ENCODE assay signal across 10 cellular contexts in genomic region chr3:58035512-58035867, GRCh38. TPM values are rescaled to one million over a fixed set of nuclear protein-coding genes. Genes with fewer than 3 reads are reported as not detected.
A peak's percentile ranks its signal among the peaks of the same experiment; 100 is the strongest.
DNase-seq lines count a peak whose midpoint lies in the region; ATAC-seq and TF ChIP-seq lines count a peak whose summit lies in the region.
"Had no signal": no experiment of that assay in that cellular context is flagged by ENCODE, and none has a peak within 500 bp of the region (broad histone marks: within the 10 kb centered on the region; RNA-seq: fewer than 3 reads in every experiment).

No MANE protein-coding gene starts in this region.

- peaks cover 4% of the 10 kb centered on the region for H3K36me3 Mint-ChIP-seq in activated CD4-positive, alpha-beta T cell treated with anti-CD3 and anti-CD28 coated beads, Interleukin-2, amount 10 ng/mL, durations not matched to agents 7 days and 5 days (ENCODE audit: low read depth)

- DNase-seq in activated CD4-positive, alpha-beta T cell treated with anti-CD3 and anti-CD28 coated beads, Interleukin-2, amount 10 ng/mL, durations not matched to agents 7 days and 5 days = no peak
- DNase-seq in activated CD4-positive, alpha-beta T cell treated with anti-CD3 and anti-CD28 coated beads for 4 hours = no peak
- peak; percentile 56 for DNase-seq in fibroblast of peridontal ligament (ENCODE audit: extremely low read depth)
- no peak for DNase-seq in stimulated activated naive CD8-positive, alpha-beta T cell treated with anti-CD3 and anti-CD28 coated beads, Interleukin-15, amount 100 ng/mL, for 72 hours
- no peak for DNase-seq in C1 segment of cervical spinal cord (lab: John Stamatoyannopoulos, UW)
- no peak for DNase-seq in mucosa of gallbladder (ENCODE audit: low spot score)
- no peak for DNase-seq in MV-4-11 (lab: John Stamatoyannopoulos, UW)
- DNase-seq: NCI-H510A, SW 1271 had no signal

- no peak for TF ChIP-seq CTCF in VCaP (conservative IDR thresholded peaks at IDR 0.05)

- no peaks in the 10 kb centered on the region for H3K9me3 Mint-ChIP-seq in activated CD4-positive, alpha-beta T cell treated with anti-CD3 and anti-CD28 coated beads, Interleukin-2, amount 10 ng/mL, durations not matched to agents 7 days and 5 days
- H3K9me3 Mint-ChIP-seq in stimulated activated naive CD8-positive, alpha-beta T cell treated with anti-CD3 and anti-CD28 coated beads, Interleukin-15, amount 100 ng/mL, for 72 hours = no peaks in the 10 kb centered on the region

- peak; percentile 16 for ATAC-seq in stimulated activated naive CD8-positive, alpha-beta T cell treated with anti-CD3 and anti-CD28 coated beads, Interleukin-15, amount 100 ng/mL, for 72 hours

- peak overlapping the region; percentile 5 for H3K4me3 Mint-ChIP-seq in activated CD4-positive, alpha-beta T cell treated with anti-CD3 and anti-CD28 coated beads, Interleukin-2, amount 10 ng/mL, durations not matched to agents 7 days and 5 days
- peak overlapping the region; percentile 60 to 82 for H3K4me3 Mint-ChIP-seq in stimulated activated naive CD8-positive, alpha-beta T cell treated with anti-CD3 and anti-CD28 coated beads, Interleukin-15, amount 100 ng/mL, for 72 hours

- CTCF ChIA-PET in activated CD4-positive, alpha-beta T cell treated with anti-CD3 and anti-CD28 coated beads, Interleukin-2, amount 10 ng/mL, durations not matched to agents 7 days and 5 days (lab: Charles Lee) = interaction anchor here (0.8 to 1.6 kb wide), 9 partner anchors 10 to 1030 kb away, joined by 3 to 9 read pairs (median 3); partner anchors contain the start of genes HTD2 and RPP14

- POLR2A ChIA-PET in activated CD4-positive, alpha-beta T cell treated with anti-CD3 and anti-CD28 coated beads, Interleukin-2, amount 10 ng/mL, durations not matched to agents 7 days and 5 days (lab: Charles Lee) = interaction anchor here (0.6 to 0.7 kb wide), 2 partner anchors 15 to 53 kb away, joined by 3 read pairs; no protein-coding TSS in a partner anchor

- H3K4me1 Mint-ChIP-seq in activated CD4-positive, alpha-beta T cell treated with anti-CD3 and anti-CD28 coated beads, Interleukin-2, amount 10 ng/mL, durations not matched to agents 7 days and 5 days = peaks cover 44% of the 10 kb centered on the region
- H3K4me1 Mint-ChIP-seq in stimulated activated naive CD8-positive, alpha-beta T cell treated with anti-CD3 and anti-CD28 coated beads, Interleukin-15, amount 100 ng/mL, for 72 hours = peaks cover 81% of the 10 kb centered on the region

- H3K27ac Mint-ChIP-seq in activated CD4-positive, alpha-beta T cell treated with anti-CD3 and anti-CD28 coated beads, Interleukin-2, amount 10 ng/mL, durations not matched to agents 7 days and 5 days = peak overlapping the region; percentile 74
- peak overlapping the region; percentile 91 to 93 for H3K27ac Mint-ChIP-seq in stimulated activated naive CD8-positive, alpha-beta T cell treated with anti-CD3 and anti-CD28 coated beads, Interleukin-15, amount 100 ng/mL, for 72 hours

- peak overlapping the region; percentile 96 for H3K27ac ChIP-seq in VCaP

- no peaks in the 10 kb centered on the region for H3K27me3 Mint-ChIP-seq in activated CD4-positive, alpha-beta T cell treated with anti-CD3 and anti-CD28 coated beads, Interleukin-2, amount 10 ng/mL, durations not matched to agents 7 days and 5 days
- no peaks in the 10 kb centered on the region for H3K27me3 Mint-ChIP-seq in stimulated activated naive CD8-positive, alpha-beta T cell treated with anti-CD3 and anti-CD28 coated beads, Interleukin-15, amount 100 ng/mL, for 72 hours

RNA-seq across cellular contexts. Expression of gene FLNB, which starts 27.3 kb away (rescaled TPM):
- 10 to 100 TPM; 27.2 to 28.1 TPM for total RNA-seq in activated CD4-positive, alpha-beta T cell treated with anti-CD3 and anti-CD28 coated beads, Interleukin-2, amount 10 ng/mL, durations not matched to agents 7 days and 5 days
- total RNA-seq in mucosa of gallbladder = 119 TPM
